8 cellular contexts compared by ENCODE assay signal in the genomic region with DNA sequence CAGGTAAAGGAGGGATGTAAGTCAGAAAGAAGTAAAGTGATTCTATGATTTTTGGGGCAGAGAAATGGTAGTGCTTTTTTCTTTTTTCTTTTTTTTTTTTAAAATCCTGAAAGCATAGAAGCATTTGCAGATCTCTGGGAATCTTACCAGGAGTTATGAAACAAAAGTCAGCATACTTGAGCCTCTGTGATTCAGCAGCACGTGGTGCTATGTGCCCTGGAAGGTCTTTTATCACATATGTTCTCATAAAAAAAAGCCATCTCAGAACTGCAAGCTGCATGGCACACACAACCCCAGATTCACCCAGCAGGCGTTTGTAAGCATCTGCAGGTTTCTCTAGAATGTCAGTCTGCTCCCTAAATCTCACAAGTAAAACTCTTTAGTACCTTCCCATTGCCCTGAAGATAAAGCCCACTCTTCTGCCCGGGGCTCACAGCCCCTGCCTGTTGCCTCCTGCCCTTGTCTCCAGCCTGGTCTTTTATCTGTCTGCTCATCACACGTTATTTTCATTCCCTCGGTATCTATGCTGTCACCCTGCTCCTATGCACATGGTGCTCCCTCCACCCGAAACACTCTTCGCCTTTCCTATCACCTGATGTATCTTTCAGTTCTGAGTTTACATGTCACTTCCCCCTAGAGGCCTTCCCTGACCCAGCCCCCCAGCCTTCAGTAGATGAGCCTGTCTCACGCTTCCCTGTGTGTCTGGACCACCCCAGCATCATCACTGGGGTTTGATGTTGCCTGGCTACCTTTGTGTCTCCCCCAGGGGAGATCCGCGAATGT.
DNase-seq lines count a peak whose midpoint lies in the region; ATAC-seq and TF ChIP-seq lines count a peak whose summit lies in the region.

No MANE protein-coding gene starts in this region.

- peak overlapping the region; percentile 69 for H3K27ac Mint-ChIP-seq in HFFc6
- H3K27ac Mint-ChIP-seq in nephron = peak overlapping the region; percentile 81 to 89 (median 88)

- H3K4me3 Mint-ChIP-seq in HFFc6 (peak overlapping the region; percentile 27), nephron (no peak overlapping the region)

- no peaks in the 10 kb centered on the region for H3K36me3 ChIP-seq in RWPE2 (ENCODE audit: low read depth)

- DNase-seq in HFFc6 = peak; percentile 82
- no peak for DNase-seq in RWPE2 (ENCODE audit: low spot score)
- no peak for DNase-seq in NCI-H2029 treated with DMSO at 0.1 percent for 48 hours (lab: John Stamatoyannopoulos, UW)
- DNase-seq in NCI-H510A treated with DMSO at 0.1 percent for 48 hours (lab: John Stamatoyannopoulos, UW) = no peak
- DNase-seq in NCI-H2171 (lab: John Stamatoyannopoulos, UW) = no peak
- no peak for DNase-seq in NCI-H187 treated with DMSO at 0.1 percent for 48 hours (lab: John Stamatoyannopoulos, UW)

- TF ChIP-seq CTCF in HFFc6 (IDR thresholded peaks at IDR 0.05) (no peak), RWPE2 (IDR thresholded peaks at IDR 0.05; ENCODE audit: poor library complexity, severe bottlenecking) (no peak), nephron (IDR thresholded peaks at IDR 0.05; ENCODE audit: unreplicated experiment in 3 of 3) (no peak)

- no peaks in the 10 kb centered on the region for H3K27me3 ChIP-seq in RWPE2 (ENCODE audit: insufficient read depth, poor library complexity, severe bottlenecking)

- H3K4me1 Mint-ChIP-seq in HFFc6 (ENCODE audit: low read depth) (peaks cover 43% of the 10 kb centered on the region), nephron (peaks cover 46% of the 10 kb centered on the region)

- H3K9me3 Mint-ChIP-seq in HFFc6 = no peaks in the 10 kb centered on the region
- H3K9me3 Mint-ChIP-seq in nephron = no peaks in the 10 kb centered on the region

- H3K27ac ChIP-seq in RWPE2 (ENCODE audit: poor library complexity, severe bottlenecking) = no peak overlapping the region

- H3K9me3 ChIP-seq in RWPE2 (ENCODE audit: severe bottlenecking) = no peaks in the 10 kb centered on the region

- H3K4me1 ChIP-seq in RWPE2 (ENCODE audit: insufficient read depth, poor library complexity, severe bottlenecking) = no peaks in the 10 kb centered on the region

- H3K4me3 ChIP-seq in RWPE2 (ENCODE audit: severe bottlenecking) = no peak overlapping the region

- ATAC-seq in GM18498 (IDR thresholded peaks at IDR 0.05; ENCODE audit: unreplicated experiment) = peak; percentile 87
- ATAC-seq in RWPE2 (ENCODE audit: low read depth) = 0 out of 3 replicates have a peak, but pooled peaks have one; percentile 35

- peaks cover 11% of the 10 kb centered on the region for H3K27me3 Mint-ChIP-seq in HFFc6 (ENCODE audit: insufficient read depth)
- H3K27me3 Mint-ChIP-seq in nephron (ENCODE audit: low read depth) = peaks cover 7% of the 10 kb centered on the region

- H3K36me3 Mint-ChIP-seq in HFFc6 (ENCODE audit: low read depth) (no peaks in the 10 kb centered on the region), nephron (ENCODE audit: low read depth) (no peaks in the 10 kb centered on the region)
